8 cellular contexts compared by ENCODE assay signal in genomic region chr18:9403795-9404564, GRCh38.
A peak's percentile ranks its signal among the peaks of the same experiment; 100 is the strongest.
DNase-seq lines count a peak whose midpoint lies in the region; ATAC-seq and TF ChIP-seq lines count a peak whose summit lies in the region.

No MANE protein-coding gene starts in this region.

- no TSS peak for BruUV-seq in Calu3 (replicated peaks; lab: Mats Ljungman, UMichigan)

- no peaks in the 10 kb centered on the region for H3K4me1 ChIP-seq in ascending aorta

- no peaks in the 10 kb centered on the region for H3K27me3 ChIP-seq in ascending aorta

- no peak for DNase-seq in activated CD4-positive, alpha-beta T cell treated with anti-CD3 and anti-CD28 coated beads, Interleukin-2, amount 10 ng/mL, durations not matched to agents 24 days and 14 days
- DNase-seq in activated CD4-positive, alpha-beta T cell treated with anti-CD3 and anti-CD28 coated beads, Interleukin-2, amount 50 U/mL, for 1 hour: no peak
- DNase-seq in NCI-H69 (lab: John Stamatoyannopoulos, UW) (peak; percentile 72), erythroblast (lab: John Stamatoyannopoulos, UW) (peak; percentile 43 to 58), Calu3 (no peak), NCI-H2171 (lab: John Stamatoyannopoulos, UW) (no peak), ascending aorta (ENCODE audit: low spot score in 2 of 2) (no peak)

- H3K27ac Mint-ChIP-seq in activated CD4-positive, alpha-beta T cell treated with anti-CD3 and anti-CD28 coated beads, Interleukin-2, amount 10 ng/mL, durations not matched to agents 24 days and 14 days: no peak overlapping the region
- H3K27ac Mint-ChIP-seq in stimulated activated memory B cell treated with anti-CD40 and anti-IgM and Interleukin-4, amounts not matched to agents 10 μg/mL and 1 μg/mL and 100 μg/mL, for 72 hours: peak overlapping the region; percentile 66
- H3K27ac Mint-ChIP-seq in Calu3 (ENCODE audit: unreplicated experiment): no peak overlapping the region

- H3K9me3 Mint-ChIP-seq in activated CD4-positive, alpha-beta T cell treated with anti-CD3 and anti-CD28 coated beads, Interleukin-2, amount 10 ng/mL, durations not matched to agents 24 days and 14 days: no peaks in the 10 kb centered on the region
- no peaks in the 10 kb centered on the region for H3K9me3 Mint-ChIP-seq in stimulated activated memory B cell treated with anti-CD40 and anti-IgM and Interleukin-4, amounts not matched to agents 10 μg/mL and 1 μg/mL and 100 μg/mL, for 72 hours
- no peaks in the 10 kb centered on the region for H3K9me3 Mint-ChIP-seq in Calu3 (ENCODE audit: low read depth, unreplicated experiment)

- peaks cover 1% of the 10 kb centered on the region for H3K27me3 Mint-ChIP-seq in activated CD4-positive, alpha-beta T cell treated with anti-CD3 and anti-CD28 coated beads, Interleukin-2, amount 10 ng/mL, durations not matched to agents 24 days and 14 days
- H3K27me3 Mint-ChIP-seq in stimulated activated memory B cell treated with anti-CD40 and anti-IgM and Interleukin-4, amounts not matched to agents 10 μg/mL and 1 μg/mL and 100 μg/mL, for 72 hours: no peaks in the 10 kb centered on the region
- no peaks in the 10 kb centered on the region for H3K27me3 Mint-ChIP-seq in Calu3 (ENCODE audit: unreplicated experiment)

- peaks cover 0 to 9% of the 10 kb centered on the region in 2 donors for H3K36me3 ChIP-seq in ascending aorta

- CTCF ChIA-PET in Calu3 (lab: Charles Lee): interaction anchor here (0.9 kb wide), 1 partner anchor 13 kb away, joined by 3 read pairs; no protein-coding TSS in a partner anchor

- no peak overlapping the region for H3K27ac ChIP-seq in ascending aorta

- H3K36me3 Mint-ChIP-seq in activated CD4-positive, alpha-beta T cell treated with anti-CD3 and anti-CD28 coated beads, Interleukin-2, amount 10 ng/mL, durations not matched to agents 24 days and 14 days (ENCODE audit: low read depth): peaks cover 2% of the 10 kb centered on the region
- H3K36me3 Mint-ChIP-seq in stimulated activated memory B cell treated with anti-CD40 and anti-IgM and Interleukin-4, amounts not matched to agents 10 μg/mL and 1 μg/mL and 100 μg/mL, for 72 hours: no peaks in the 10 kb centered on the region
- no peaks in the 10 kb centered on the region for H3K36me3 Mint-ChIP-seq in Calu3 (ENCODE audit: insufficient read depth, unreplicated experiment)

- H3K4me3 Mint-ChIP-seq in activated CD4-positive, alpha-beta T cell treated with anti-CD3 and anti-CD28 coated beads, Interleukin-2, amount 10 ng/mL, durations not matched to agents 24 days and 14 days: peak overlapping the region; percentile 67
- H3K4me3 Mint-ChIP-seq in stimulated activated memory B cell treated with anti-CD40 and anti-IgM and Interleukin-4, amounts not matched to agents 10 μg/mL and 1 μg/mL and 100 μg/mL, for 72 hours: peak overlapping the region; percentile 69
- H3K4me3 Mint-ChIP-seq in Calu3 (ENCODE audit: low read depth, unreplicated experiment): no peak overlapping the region

- no peak for ATAC-seq in stimulated activated memory B cell treated with anti-CD40 and anti-IgM and Interleukin-4, amounts not matched to agents 10 μg/mL and 1 μg/mL and 100 μg/mL, for 72 hours

- no peaks in the 10 kb centered on the region for H3K9me3 ChIP-seq in ascending aorta

- no peak overlapping the region for H3K4me3 ChIP-seq in ascending aorta

- peaks cover 5% of the 10 kb centered on the region for H3K4me1 Mint-ChIP-seq in activated CD4-positive, alpha-beta T cell treated with anti-CD3 and anti-CD28 coated beads, Interleukin-2, amount 10 ng/mL, durations not matched to agents 24 days and 14 days
- peaks cover 17% of the 10 kb centered on the region for H3K4me1 Mint-ChIP-seq in stimulated activated memory B cell treated with anti-CD40 and anti-IgM and Interleukin-4, amounts not matched to agents 10 μg/mL and 1 μg/mL and 100 μg/mL, for 72 hours
- no peaks in the 10 kb centered on the region for H3K4me1 Mint-ChIP-seq in Calu3 (ENCODE audit: low read depth, unreplicated experiment)

- no peak for TF ChIP-seq POLR2A in erythroblast (IDR thresholded peaks at IDR 0.05; ENCODE audit: low read length)

- no peak for TF ChIP-seq CTCF in Calu3 (IDR thresholded peaks at IDR 0.05; ENCODE audit: unreplicated experiment)
- TF ChIP-seq CTCF in ascending aorta (IDR thresholded peaks at IDR 0.05): no peak

- intact Hi-C loops in activated CD4-positive, alpha-beta T cell treated with anti-CD3 and anti-CD28 coated beads, Interleukin-2, amount 10 ng/mL, durations not matched to agents 24 days and 14 days (cut with micrococcal nuclease): no loop called here
- intact Hi-C loops in Calu3 (cut with micrococcal nuclease; ENCODE audit: unreplicated experiment) (no loop called here), ascending aorta (cut with DNase I) (no loop called here)

Comparison
In these comparisons a context has a peak if more than half of its experiments do, and no peak if none do; other contexts are left out.
1. DNase-seq: peak in NCI-H69 (single experiment) and erythroblast (2 of 2); none in activated CD4-positive, alpha-beta T cell treated with anti-CD3 and anti-CD28 coated beads, Interleukin-2, amount 10 ng/mL, durations not matched to agents 24 days and 14 days (single experiment), activated CD4-positive, alpha-beta T cell treated with anti-CD3 and anti-CD28 coated beads, Interleukin-2, amount 50 U/mL, for 1 hour (single experiment), Calu3 (single experiment), NCI-H2171 (single experiment) and ascending aorta (0 of 2).